8 cellular contexts compared by ENCODE assay signal in the genomic region with DNA sequence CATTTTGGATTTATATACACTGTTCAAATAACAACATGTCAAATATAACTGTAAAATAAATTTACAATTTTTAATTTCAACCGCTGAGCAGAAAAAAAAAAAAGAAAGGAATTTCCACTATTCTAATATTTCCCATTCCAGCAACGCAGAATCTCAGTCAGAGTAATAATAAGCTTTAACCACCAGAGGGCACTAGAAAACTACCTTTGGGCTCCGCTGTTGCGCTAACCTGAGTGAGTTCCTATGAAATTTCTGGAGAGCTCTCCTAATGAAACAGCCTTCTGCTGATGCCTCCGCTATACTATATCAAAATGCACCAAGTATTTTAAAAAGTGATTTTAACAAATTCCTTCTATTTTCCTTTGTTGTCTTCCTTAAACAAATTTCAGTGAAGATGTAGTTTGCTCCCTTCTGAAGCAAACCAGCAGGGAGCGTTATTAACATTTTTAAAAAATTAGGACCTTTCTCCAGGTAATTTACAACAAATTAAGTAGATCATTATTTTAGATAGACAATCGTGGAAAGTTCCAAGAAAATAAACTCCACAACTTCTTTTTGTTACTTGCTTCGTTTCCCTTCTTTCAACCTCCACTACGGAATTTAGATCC. TPM values are rescaled to one million over a fixed set of nuclear protein-coding genes. Genes with fewer than 3 reads are reported as not detected.
DNase-seq lines count a peak whose midpoint lies in the region; ATAC-seq and TF ChIP-seq lines count a peak whose summit lies in the region.

No MANE protein-coding gene starts in this region.

- 32 to 35% (median 32%) methylated on average over 9 of the region's 9 CpGs for WGBS in stomach, 5 donors

- H3K36me3 ChIP-seq in stomach, result no peaks in the 10 kb centered on the region

- peak; percentile 82 for ATAC-seq in GM21786 (IDR thresholded peaks at IDR 0.05; ENCODE audit: unreplicated experiment)

- H3K27ac ChIP-seq in stomach, result no peak overlapping the region

- no peak overlapping the region for H3K4me3 ChIP-seq in Jurkat, Clone E6-1 (ENCODE audit: low read length)
- no peak overlapping the region for H3K4me3 ChIP-seq in stomach

- H3K4me1 ChIP-seq in stomach, result peaks cover 0 to 5% (median 0%) of the 10 kb centered on the region in 4 donors

- TF ChIP-seq EP300 in stomach (IDR thresholded peaks at IDR 0.05), result no peak

- peak in 2 of 3 donors; percentile 15 to 40 for DNase-seq in stimulated activated CD4-positive, alpha-beta T cell treated with anti-CD3 and anti-CD28 coated beads, Interleukin-12 subunit alpha, Interleukin-12 subunit beta, amount 100 ng/mL, for 48 hours (ENCODE audit: low read depth in 2 of 3, low spot score in 1 of 3)
- DNase-seq in stimulated activated CD4-positive, alpha-beta T cell treated with anti-CD3 and anti-CD28 coated beads, Interleukin-12 subunit alpha, Interleukin-12 subunit beta, amount 100 ng/mL, for 4 hours, result no peak
- DNase-seq in Jurkat, Clone E6-1 (ENCODE audit: low read depth, low spot score), result peak; percentile 15
- peak; percentile 64 for DNase-seq in RPMI8226
- DNase-seq in central memory CD4-positive, alpha-beta T cell, result peak; percentile 49
- DNase-seq in kidney glomerular epithelial cell (lab: John Stamatoyannopoulos, UW), result peak; percentile 58
- DNase-seq in stomach, result no peak

- H3K27me3 ChIP-seq in stomach, result no peaks in the 10 kb centered on the region

- TF ChIP-seq POLR2A in stomach (IDR thresholded peaks at IDR 0.05), result no peak

- peak in 5 of 7 experiments; percentile 39 to 72 (median 66) for TF ChIP-seq CTCF in stomach (IDR thresholded peaks at IDR 0.05)

- H3K9me3 ChIP-seq in stomach, result no peaks in the 10 kb centered on the region

- intact Hi-C loops in stomach (cut with DNase I; ENCODE audit: low total_unique reads), result no loop called here

RNA-seq across cellular contexts. Expression of a gene that starts 23.0 kb away (rescaled TPM):
- not detected for polyA plus RNA-seq in Jurkat, Clone E6-1 (2012; ENCODE audit: insufficient read depth, insufficient read length)
- 1 to 10 TPM in 1 of 5 donors, under 1 TPM in 1, not detected in 3; 0.58 to 5.7 TPM for total RNA-seq in stomach
- under 1 TPM in 1 of 3 donors, not detected in 2; 0.43 TPM for polyA plus RNA-seq in stomach

RNA-seq across cellular contexts. Expression of a gene that starts 45.1 kb away (rescaled TPM):
- not detected for polyA plus RNA-seq in Jurkat, Clone E6-1 (2012; ENCODE audit: insufficient read depth, insufficient read length)
- total RNA-seq in stomach, result 10 to 100 TPM in 3 of 5 donors, 1 to 10 TPM in 2; 2.2 to 27.5 (median 11.6) TPM
- polyA plus RNA-seq in stomach, result 1 to 10 TPM; 1.1 to 1.5 (median 1.5) TPM

Comparison
In these comparisons a context has a peak if more than half of its experiments do, and no peak if none do; other contexts are left out.
1. DNase-seq: peak in stimulated activated CD4-positive, alpha-beta T cell treated with anti-CD3 and anti-CD28 coated beads, Interleukin-12 subunit alpha, Interleukin-12 subunit beta, amount 100 ng/mL, for 48 hours (2 of 3), Jurkat, Clone E6-1 (single experiment), RPMI8226 (single experiment), central memory CD4-positive, alpha-beta T cell (single experiment) and kidney glomerular epithelial cell (single experiment); none in stimulated activated CD4-positive, alpha-beta T cell treated with anti-CD3 and anti-CD28 coated beads, Interleukin-12 subunit alpha, Interleukin-12 subunit beta, amount 100 ng/mL, for 4 hours (single experiment) and stomach (single experiment).